In the genomic region with DNA sequence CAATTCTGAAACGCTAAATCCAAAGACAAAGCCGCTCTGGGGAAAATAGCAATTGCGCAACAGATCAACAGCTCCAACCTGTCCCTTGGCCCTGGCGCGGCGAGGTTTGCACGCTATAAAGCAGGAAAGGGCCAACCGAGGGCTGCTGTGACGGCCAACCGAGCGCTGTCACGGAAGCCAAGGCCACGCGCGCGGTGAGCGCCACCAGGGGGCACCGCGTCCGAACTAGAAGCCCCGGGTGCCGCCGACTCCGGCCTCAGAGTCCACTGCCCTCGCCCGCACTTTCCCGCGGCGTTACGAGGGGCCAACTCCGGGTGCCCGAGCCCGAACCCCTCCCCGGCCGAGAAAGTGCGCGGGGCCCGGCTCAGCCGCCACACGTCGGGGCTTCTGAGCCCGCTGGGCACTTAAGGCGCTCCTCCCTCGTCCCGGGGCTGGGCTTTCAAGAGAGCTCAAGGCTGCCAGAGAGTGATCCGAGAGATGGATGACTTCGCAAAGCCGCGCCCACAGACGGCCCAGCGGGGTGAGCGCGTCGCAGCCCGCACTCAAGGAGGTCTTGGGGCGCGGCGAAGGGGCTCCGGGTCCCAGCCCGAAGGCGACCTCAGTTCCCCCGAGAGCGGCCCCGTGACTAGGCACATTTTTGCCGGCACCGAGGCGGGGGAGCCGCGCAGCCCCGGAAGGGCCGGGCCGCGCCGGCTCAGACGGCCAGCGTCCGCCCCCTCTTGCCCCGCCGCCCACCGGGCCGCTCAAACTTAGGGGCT, we compare ENCODE assay signal across 8 cellular contexts. TPM values are rescaled to one million over a fixed set of nuclear protein-coding genes. Genes with fewer than 3 reads are reported as not detected.
DNase-seq lines count a peak whose midpoint lies in the region; ATAC-seq and TF ChIP-seq lines count a peak whose summit lies in the region.

No MANE protein-coding gene starts in this region.

- no peaks in the 10 kb centered on the region for H3K36me3 ChIP-seq in ascending aorta
- no peaks in the 10 kb centered on the region for H3K36me3 ChIP-seq in rectal smooth muscle tissue (ENCODE audit: control insufficient read depth, insufficient read depth, low read length)
- no peaks in the 10 kb centered on the region for H3K36me3 ChIP-seq in aorta (ENCODE audit: control insufficient read depth in 1 of 2, insufficient read depth in 2 of 2, low read length in 1 of 2)

- peak overlapping the region; percentile 88 for H3K9ac ChIP-seq in rectal smooth muscle tissue (ENCODE audit: low read length)

- H3K4me3 ChIP-seq in ascending aorta (peak overlapping the region; percentile 76 to 97), rectal smooth muscle tissue (ENCODE audit: low read length) (peak overlapping the region; percentile 91), aorta (ENCODE audit: low read length in 2 of 2) (peak overlapping the region; percentile 90 to 94)

- intact Hi-C loops in ascending aorta (cut with DNase I) (loop anchor here (1.0 to 5.0 kb wide), 6 partner anchors 12 to 99 kb away; no protein-coding TSS in a partner anchor), aorta (cut with DNase I) (loop anchor here (1.0 to 10.0 kb wide), 6 partner anchors 32 to 99 kb away; partner anchors contain the start of gene HNRNPA3 (in 1 of the 2))

- TF ChIP-seq CTCF in ascending aorta (IDR thresholded peaks at IDR 0.05): peak; percentile 86 to 94 (median 93)

- peaks cover 5 to 30% of the 10 kb centered on the region in 2 donors for H3K4me1 ChIP-seq in ascending aorta
- H3K4me1 ChIP-seq in rectal smooth muscle tissue (ENCODE audit: control insufficient read depth, insufficient read depth, low read length): peaks cover 13% of the 10 kb centered on the region
- no peaks in the 10 kb centered on the region for H3K4me1 ChIP-seq in aorta (ENCODE audit: control insufficient read depth in 1 of 2, insufficient read depth in 2 of 2, low read length in 2 of 2)

- H3K27ac ChIP-seq in ascending aorta (peak overlapping the region; percentile 99 to 100), rectal smooth muscle tissue (ENCODE audit: low read depth, low read length) (peak overlapping the region; percentile 100), aorta (ENCODE audit: low read depth in 1 of 2, low read length in 2 of 2) (peak overlapping the region; percentile 98 to 99)

- WGBS in aorta, 2 donors: 0 to 1% methylated on average over 77 to 81 of the region's 81 CpGs

- H3K27me3 ChIP-seq in ascending aorta (no peaks in the 10 kb centered on the region), rectal smooth muscle tissue (ENCODE audit: control insufficient read depth, insufficient read depth, low read length) (no peaks in the 10 kb centered on the region), aorta (ENCODE audit: control insufficient read depth in 1 of 2, insufficient read depth in 2 of 2, low read length in 1 of 2) (no peaks in the 10 kb centered on the region)

- DNase-seq in NCI-H187 (lab: John Stamatoyannopoulos, UW) (peak; percentile 83), T-helper 2 cell (peak; percentile 90 to 97 (median 93)), ascending aorta (ENCODE audit: low spot score in 2 of 2) (peak; percentile 87 to 99), hepatic stellate cell (ENCODE audit: low spot score) (peak; percentile 83), aorta (peak; percentile 99 to 100)

- H3K9me3 ChIP-seq in ascending aorta: no peaks in the 10 kb centered on the region
- H3K9me3 ChIP-seq in aorta (ENCODE audit: control insufficient read depth, low read length): no peaks in the 10 kb centered on the region

- ATAC-seq in GM18502 (IDR thresholded peaks at IDR 0.05; ENCODE audit: poor library complexity, unreplicated experiment) (peak; percentile 53), HG02943 (IDR thresholded peaks at IDR 0.05; ENCODE audit: low read depth, unreplicated experiment) (peak; percentile 41), aorta (ENCODE audit: low FRiP score) (peak; percentile 94)

RNA-seq across cellular contexts. Expression of gene NFE2L2, which starts 0.9 kb away (rescaled TPM):
- total RNA-seq in ascending aorta (99.3 TPM), aorta (100 to 1,000 TPM; 101 to 131 TPM)
- 100 to 1,000 TPM in 1 of 2 donors, 10 to 100 TPM in 1; 83.4 to 103 TPM for polyA plus RNA-seq in aorta

RNA-seq across cellular contexts. Expression of gene HNRNPA3, which starts 51.0 kb away (rescaled TPM):
- total RNA-seq in ascending aorta (32.9 TPM), aorta (100 to 1,000 TPM; 149 to 178 TPM)
- 100 to 1,000 TPM; 118 to 139 TPM for polyA plus RNA-seq in aorta

Comparison
In these comparisons a context has a peak if more than half of its experiments do, and no peak if none do; other contexts are left out.
1. Peak in every context shown above with its lines: DNase-seq, ATAC-seq, H3K4me3 ChIP-seq and H3K27ac ChIP-seq.
2. ATAC-seq: peak in every context shown above with its lines; median percentile 94 in aorta; 53 in GM18502; 41 in HG02943.